ENCODE assay signal across 19 cellular contexts in genomic region chr1:3413975-3414710, GRCh38. TPM values are rescaled to one million over a fixed set of nuclear protein-coding genes. Genes with fewer than 3 reads are reported as not detected.
"Had no signal": no experiment of that assay in that cellular context is flagged by ENCODE, and none has a peak within 500 bp of the region (broad histone marks: within the 10 kb centered on the region; RNA-seq: fewer than 3 reads in every experiment).

No MANE protein-coding gene starts in this region.

- H3K36me3 Mint-ChIP-seq: natural killer cell; stimulated activated effector memory CD8-positive, alpha-beta T cell treated with anti-CD3 and anti-CD28 coated beads, Interleukin-12 subunit alpha, Interleukin-12 subunit beta, amount 100 ng/mL, for 72 hours had no signal

- H3K36me3 ChIP-seq: lower lobe of right lung had no signal

- H3K4me1 Mint-ChIP-seq: activated CD4-positive, alpha-beta T cell treated with anti-CD3 and anti-CD28 coated beads, Interleukin-2, amount 10 ng/mL, durations not matched to agents 7 days and 5 days; brain; central memory CD8-positive, alpha-beta T cell; natural killer cell; stimulated activated effector memory CD8-positive, alpha-beta T cell treated with anti-CD3 and anti-CD28 coated beads, Interleukin-12 subunit alpha, Interleukin-12 subunit beta, amount 100 ng/mL, for 72 hours had no signal

- H3K9me3 Mint-ChIP-seq: activated T-cell treated with anti-CD3 and anti-CD28 coated beads, Interleukin-2, amount 50 U/mL, for 24 hours; activated T-helper 2 cell treated with anti-CD3 and anti-CD28 coated beads, Interferon-gamma antibody, Interleukin-2, Interleukin-4, amounts not matched to agents 10 μg/mL and 5 μg/mL and 100 μg/mL, durations not matched to agents 14 hours and 24 hours and 36 hours; central memory CD8-positive, alpha-beta T cell; natural killer cell had no signal

- ATAC-seq: activated CD8-positive, alpha-beta T cell treated with anti-CD3 and anti-CD28 coated beads, Interleukin-2, amount 10 ng/mL, durations not matched to agents 7 days and 5 days; esophagus mucosa; gastroesophageal sphincter; left colon; lower lobe of right lung; natural killer cell; sciatic nerve; stimulated activated effector memory CD8-positive, alpha-beta T cell treated with anti-CD3 and anti-CD28 coated beads, Interleukin-12 subunit alpha, Interleukin-12 subunit beta, amount 100 ng/mL, for 72 hours had no signal

- H3K4me1 ChIP-seq: lower lobe of right lung had no signal

- H3K4me2 ChIP-seq: smooth muscle cell had no signal

- H3K4me3 ChIP-seq: coronary artery, gastroesophageal sphincter, lower lobe of right lung, smooth muscle cell, stomach had no signal

- H3K27ac ChIP-seq: lower lobe of right lung had no signal

- H3K4me3 Mint-ChIP-seq: activated CD4-positive, alpha-beta T cell treated with anti-CD3 and anti-CD28 coated beads, Interleukin-2, amount 10 ng/mL, durations not matched to agents 7 days and 5 days; activated CD8-positive, alpha-beta T cell treated with anti-CD3 and anti-CD28 coated beads, Interleukin-2, amount 10 ng/mL, durations not matched to agents 7 days and 5 days; activated T-cell treated with anti-CD3 and anti-CD28 coated beads, Interleukin-2, amount 50 U/mL, for 24 hours; brain; central memory CD8-positive, alpha-beta T cell; natural killer cell; stimulated activated effector memory CD8-positive, alpha-beta T cell treated with anti-CD3 and anti-CD28 coated beads, Interleukin-12 subunit alpha, Interleukin-12 subunit beta, amount 100 ng/mL, for 72 hours had no signal

- DNase-seq: activated CD4-positive, alpha-beta T cell treated with anti-CD3 and anti-CD28 coated beads, Interleukin-2, amount 10 ng/mL, durations not matched to agents 7 days and 5 days; activated CD8-positive, alpha-beta T cell treated with anti-CD3 and anti-CD28 coated beads, Interleukin-2, amount 10 ng/mL, durations not matched to agents 7 days and 5 days; activated naive CD4-positive, alpha-beta T cell treated with Interleukin-2 at 50 U/mL for 16 hours; activated T-cell treated with anti-CD3 and anti-CD28 coated beads, Interleukin-2, amount 50 U/mL, for 24 hours; left colon; lower lobe of right lung; natural killer cell; stimulated activated CD4-positive, alpha-beta T cell treated with anti-CD3 and anti-CD28 coated beads, Interleukin-4, amount 100 ng/mL, for 1 hour; stomach; trophoblast cell had no signal

- H3K27me3 Mint-ChIP-seq: activated CD4-positive, alpha-beta T cell treated with anti-CD3 and anti-CD28 coated beads, Interleukin-2, amount 10 ng/mL, durations not matched to agents 7 days and 5 days; activated T-cell treated with anti-CD3 and anti-CD28 coated beads, Interleukin-2, amount 50 U/mL, for 24 hours; brain; central memory CD8-positive, alpha-beta T cell had no signal

- H3K27ac Mint-ChIP-seq: activated CD4-positive, alpha-beta T cell treated with anti-CD3 and anti-CD28 coated beads, Interleukin-2, amount 10 ng/mL, durations not matched to agents 7 days and 5 days; activated CD8-positive, alpha-beta T cell treated with anti-CD3 and anti-CD28 coated beads, Interleukin-2, amount 10 ng/mL, durations not matched to agents 7 days and 5 days; activated T-cell treated with anti-CD3 and anti-CD28 coated beads, Interleukin-2, amount 50 U/mL, for 24 hours; activated T-helper 2 cell treated with anti-CD3 and anti-CD28 coated beads, Interferon-gamma antibody, Interleukin-2, Interleukin-4, amounts not matched to agents 10 μg/mL and 5 μg/mL and 100 μg/mL, durations not matched to agents 14 hours and 24 hours and 36 hours; natural killer cell; stimulated activated effector memory CD8-positive, alpha-beta T cell treated with anti-CD3 and anti-CD28 coated beads, Interleukin-12 subunit alpha, Interleukin-12 subunit beta, amount 100 ng/mL, for 72 hours had no signal

RNA-seq across cellular contexts. Expression of gene ARHGEF16, which starts 40.3 kb away (rescaled TPM):
- total RNA-seq: activated CD4-positive, alpha-beta T cell treated with anti-CD3 and anti-CD28 coated beads, Interleukin-2, amount 10 ng/mL, durations not matched to agents 7 days and 5 days; activated CD8-positive, alpha-beta T cell treated with anti-CD3 and anti-CD28 coated beads, Interleukin-2, amount 10 ng/mL, durations not matched to agents 7 days and 5 days; activated T-helper 2 cell treated with anti-CD3 and anti-CD28 coated beads, Interferon-gamma antibody, Interleukin-2, Interleukin-4, amounts not matched to agents 10 μg/mL and 5 μg/mL and 100 μg/mL, durations not matched to agents 14 hours and 24 hours and 36 hours; natural killer cell had no signal
